In genomic region chr1:20169932-20170331, GRCh38 we compare ENCODE assay signal across 31 cellular contexts. TPM values are rescaled to one million over a fixed set of nuclear protein-coding genes. Genes with fewer than 3 reads are reported as not detected.
"Had no signal": no experiment of that assay in that cellular context is flagged by ENCODE, and none has a peak within 500 bp of the region (broad histone marks: within the 10 kb centered on the region; RNA-seq: fewer than 3 reads in every experiment).

No MANE protein-coding gene starts in this region.

- DNase-seq: hypothalamus; immature natural killer cell; left ventricle myocardium inferior; mesendoderm; naive B cell; natural killer cell; nephron progenitor cell; ovary; retina; right cardiac atrium; sigmoid colon; small intestine; spleen; stimulated activated CD4-positive, alpha-beta T cell treated with anti-CD3 and anti-CD28 coated beads, Interleukin-4, amount 100 ng/mL, for 24 hours; stimulated activated naive CD4-positive, alpha-beta T cell; tibial artery; trophoblast cell; upper lobe of right lung had no signal

- H3K9ac ChIP-seq: neural progenitor cell had no signal

- H3K27me3 ChIP-seq: neural progenitor cell, ovary, sigmoid colon, spleen, upper lobe of right lung had no signal

- H3K4me2 ChIP-seq: neural progenitor cell had no signal

- H2AFZ ChIP-seq: neural progenitor cell had no signal

- H3K9me3 ChIP-seq: left ventricle myocardium inferior, ovary, prostate gland, sigmoid colon, suprapubic skin, thoracic aorta, tibial artery, upper lobe of right lung had no signal

- H3K36me3 Mint-ChIP-seq: immature natural killer cell; mesothelial cell of epicardium; neural progenitor cell; stimulated activated effector memory CD8-positive, alpha-beta T cell treated with anti-CD3 and anti-CD28 coated beads, Interleukin-12 subunit alpha, Interleukin-12 subunit beta, amount 100 ng/mL, for 72 hours had no signal

- H3K4me1 Mint-ChIP-seq: immature natural killer cell had no signal

- H3K27ac Mint-ChIP-seq: immature natural killer cell; mesothelial cell of epicardium; naive B cell; nephron progenitor cell; neural progenitor cell; stimulated activated effector memory CD8-positive, alpha-beta T cell treated with anti-CD3 and anti-CD28 coated beads, Interleukin-12 subunit alpha, Interleukin-12 subunit beta, amount 100 ng/mL, for 72 hours; stimulated activated naive CD8-positive, alpha-beta T cell treated with anti-CD3 and anti-CD28 coated beads, Interleukin-15, Interleukin-2, amounts not matched to agents 100 ng/mL and 50 ng/mL, for 24 hours had no signal

- H3K36me3 ChIP-seq: left ventricle myocardium inferior, neural progenitor cell, ovary, prostate gland, spleen, suprapubic skin, thoracic aorta, tibial artery, upper lobe of right lung had no signal

- H3K4me3 Mint-ChIP-seq: immature natural killer cell; mesothelial cell of epicardium; naive B cell; natural killer cell; nephron progenitor cell; stimulated activated effector memory CD8-positive, alpha-beta T cell treated with anti-CD3 and anti-CD28 coated beads, Interleukin-12 subunit alpha, Interleukin-12 subunit beta, amount 100 ng/mL, for 72 hours; stimulated activated naive CD8-positive, alpha-beta T cell treated with anti-CD3 and anti-CD28 coated beads, Interleukin-15, Interleukin-2, amounts not matched to agents 100 ng/mL and 50 ng/mL, for 24 hours had no signal

- ATAC-seq: natural killer cell; right cardiac atrium; stimulated activated effector memory CD8-positive, alpha-beta T cell treated with anti-CD3 and anti-CD28 coated beads, Interleukin-12 subunit alpha, Interleukin-12 subunit beta, amount 100 ng/mL, for 72 hours had no signal

- H3K4me3 ChIP-seq: left ventricle myocardium inferior, lung, neural progenitor cell, ovary, prostate gland, sigmoid colon, spleen, suprapubic skin, thoracic aorta, tibial artery, upper lobe of right lung had no signal

- H3K4me1 ChIP-seq: neural progenitor cell, tibial artery had no signal

- H3K27ac ChIP-seq: left ventricle myocardium inferior, neural progenitor cell, ovary, prostate gland, spleen, suprapubic skin, thoracic aorta, tibial artery, upper lobe of right lung had no signal

RNA-seq across cellular contexts. Expression of gene PLA2G2C, which starts 16.4 kb away (rescaled TPM):
- total RNA-seq: kidney epithelial cell, left ventricle myocardium inferior, natural killer cell, omental fat pad, ovary, subcutaneous adipose tissue, suprapubic skin, thoracic aorta, upper lobe of right lung had no signal
- polyA plus RNA-seq: immature natural killer cell, lung, spleen had no signal

RNA-seq across cellular contexts. Expression of gene PLA2G2F, which starts 30.8 kb away (rescaled TPM):
- total RNA-seq: left ventricle myocardium inferior, lung, mesothelial cell of epicardium, mononuclear cell, natural killer cell, omental fat pad, right cardiac atrium, sigmoid colon, spleen, subcutaneous adipose tissue, thoracic aorta, upper lobe of right lung had no signal
- polyA plus RNA-seq: immature natural killer cell, lung, right cardiac atrium, spleen had no signal

RNA-seq across cellular contexts. Expression of gene PLA2G2D, which starts 50.6 kb away (rescaled TPM):
- total RNA-seq: kidney epithelial cell, left ventricle myocardium inferior, lower leg skin, mesothelial cell of epicardium, mononuclear cell, natural killer cell, omental fat pad, prostate gland, right cardiac atrium, suprapubic skin, thoracic aorta, upper lobe of right lung had no signal
- polyA plus RNA-seq: immature natural killer cell, right cardiac atrium had no signal
